ENCODE assay signal across 8 cellular contexts in the genomic region with DNA sequence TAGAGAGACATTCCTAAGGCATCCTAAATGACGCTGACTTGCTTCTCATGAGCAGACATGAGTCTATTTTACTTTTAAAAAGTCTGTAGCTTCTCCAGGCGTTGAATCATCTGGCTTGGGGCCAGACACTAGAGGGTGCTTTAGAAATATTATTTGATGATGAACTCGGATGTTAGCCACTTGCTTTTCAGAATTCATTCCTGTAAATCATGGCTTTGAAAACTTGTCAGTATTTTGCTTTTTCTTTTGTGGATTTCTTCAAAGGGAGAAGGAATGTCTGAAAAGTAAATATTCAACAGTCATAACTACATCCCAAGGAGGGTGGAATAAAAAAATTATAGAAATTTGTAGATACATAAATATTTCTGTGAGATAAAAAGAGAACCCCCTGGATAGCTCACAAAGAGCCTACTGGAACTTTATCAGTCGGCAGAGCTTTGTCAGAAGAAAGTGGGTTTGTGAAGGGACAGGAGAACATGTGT.
DNase-seq lines count a peak whose midpoint lies in the region; ATAC-seq and TF ChIP-seq lines count a peak whose summit lies in the region.

No MANE protein-coding gene starts in this region.

- peak; percentile 93 for DNase-seq in AG10803 (ENCODE audit: low read depth)
- peak; percentile 20 for DNase-seq in NCI-H2029 treated with DMSO at 0.1 percent for 48 hours (lab: John Stamatoyannopoulos, UW)
- no peak for DNase-seq in chondrocyte (ENCODE audit: low spot score)
- DNase-seq in mesothelial cell of epicardium (ENCODE audit: low spot score in 2 of 2, unreplicated experiment in 2 of 2): peak in 1 of 2 experiments; percentile 51
- DNase-seq in stimulated activated naive CD4-positive, alpha-beta T cell (lab: John Stamatoyannopoulos, UW): no peak
- no peak for DNase-seq in central memory CD4-positive, alpha-beta T cell
- DNase-seq in activated CD4-positive, CD25-positive, alpha-beta regulatory T cell (lab: John Stamatoyannopoulos, UW): no peak

- H3K4me1 Mint-ChIP-seq in chondrocyte (ENCODE audit: low read depth) (peaks cover 66% of the 10 kb centered on the region), mesothelial cell of epicardium (peaks cover 22% of the 10 kb centered on the region)

- H3K36me3 Mint-ChIP-seq in chondrocyte (ENCODE audit: low read depth) (no peaks in the 10 kb centered on the region), mesothelial cell of epicardium (no peaks in the 10 kb centered on the region)

- H3K27ac Mint-ChIP-seq in chondrocyte (ENCODE audit: unreplicated experiment): peak overlapping the region; percentile 83
- H3K27ac Mint-ChIP-seq in mesothelial cell of epicardium: peak overlapping the region; percentile 61

- H3K27me3 Mint-ChIP-seq in chondrocyte (ENCODE audit: low read depth): no peaks in the 10 kb centered on the region
- H3K27me3 Mint-ChIP-seq in mesothelial cell of epicardium (ENCODE audit: low read depth): no peaks in the 10 kb centered on the region

- no peak for ATAC-seq in HG03439 (IDR thresholded peaks at IDR 0.05; ENCODE audit: unreplicated experiment)

- H3K9me3 Mint-ChIP-seq in chondrocyte (ENCODE audit: low read depth) (no peaks in the 10 kb centered on the region), mesothelial cell of epicardium (no peaks in the 10 kb centered on the region)

- no peak overlapping the region for H3K4me3 ChIP-seq in AG10803 (ENCODE audit: low read length)

- peak; percentile 46 for TF ChIP-seq CTCF in AG10803 (conservative IDR thresholded peaks at IDR 0.05; ENCODE audit: low read length)
- peak; percentile 78 for TF ChIP-seq CTCF in chondrocyte (IDR thresholded peaks at IDR 0.05)
- no peak for TF ChIP-seq CTCF in mesothelial cell of epicardium (IDR thresholded peaks at IDR 0.05; ENCODE audit: unreplicated experiment)

- H3K4me3 Mint-ChIP-seq in chondrocyte (ENCODE audit: unreplicated experiment): no peak overlapping the region
- no peak overlapping the region for H3K4me3 Mint-ChIP-seq in mesothelial cell of epicardium

Comparison
In these comparisons a context has a peak if more than half of its experiments do, and no peak if none do; other contexts are left out.
1. DNase-seq: peak in AG10803 (single experiment) and NCI-H2029 treated with DMSO at 0.1 percent for 48 hours (single experiment); none in chondrocyte (single experiment), stimulated activated naive CD4-positive, alpha-beta T cell (0 of 6), central memory CD4-positive, alpha-beta T cell (single experiment) and activated CD4-positive, CD25-positive, alpha-beta regulatory T cell (0 of 4).